In genomic region chr20:55333798-55334197, GRCh38 we compare ENCODE assay signal across 20 cellular contexts.
"Had no signal": no experiment of that assay in that cellular context is flagged by ENCODE, and none has a peak within 500 bp of the region (broad histone marks: within the 10 kb centered on the region; RNA-seq: fewer than 3 reads in every experiment).

No MANE protein-coding gene starts in this region.

- H3K27ac ChIP-seq: colonic mucosa, esophagus squamous epithelium, ovary, right atrium auricular region, stomach, thoracic aorta, transverse colon had no signal

- H3K9me3 ChIP-seq: colonic mucosa, esophagus squamous epithelium, mucosa of descending colon, ovary, right atrium auricular region, stomach, thoracic aorta, transverse colon had no signal

- H3K4me1 Mint-ChIP-seq: natural killer cell, neural crest cell had no signal

- DNase-seq: colonic mucosa; dermis blood vessel endothelial cell; esophagus squamous epithelium; foreskin fibroblast; kidney; mammary epithelial cell; mucosa of descending colon; natural killer cell; nucleus accumbens; ovary; small intestine; stimulated activated CD4-positive, alpha-beta T cell treated with anti-CD3 and anti-CD28 coated beads, Interleukin-12 subunit alpha, Interleukin-12 subunit beta, amount 100 ng/mL, for 4 hours; stimulated activated naive CD4-positive, alpha-beta T cell; stomach; substantia nigra; transverse colon had no signal

- H3K36me3 Mint-ChIP-seq: natural killer cell had no signal

- H3K27ac Mint-ChIP-seq: natural killer cell had no signal

- H3K9me3 Mint-ChIP-seq: neural crest cell had no signal

- H3K4me3 Mint-ChIP-seq: natural killer cell, neural crest cell had no signal

- ATAC-seq: left lobe of liver, mucosa of descending colon, natural killer cell had no signal

- H3K36me3 ChIP-seq: colonic mucosa, esophagus squamous epithelium, ovary, right atrium auricular region, stomach, thoracic aorta, transverse colon had no signal

- H3K4me3 ChIP-seq: colonic mucosa, esophagus squamous epithelium, mucosa of descending colon, ovary, right atrium auricular region, stomach, thoracic aorta, transverse colon had no signal

- H3K27me3 ChIP-seq: colonic mucosa, esophagus squamous epithelium, ovary, right atrium auricular region, stomach, transverse colon had no signal

- H3K4me1 ChIP-seq: colonic mucosa, esophagus squamous epithelium, right atrium auricular region, stomach, transverse colon had no signal
